Comparison of ENCODE assay signal across 8 cellular contexts in genomic region chr6:5261545-5262109, GRCh38. TPM values are rescaled to one million over a fixed set of nuclear protein-coding genes. Genes with fewer than 3 reads are reported as not detected.
DNase-seq lines count a peak whose midpoint lies in the region; ATAC-seq and TF ChIP-seq lines count a peak whose summit lies in the region.

No MANE protein-coding gene starts in this region.

- DNase-seq in neural crest cell (ENCODE audit: low read depth, low spot score) (no peak), cortex of kidney (lab: John Stamatoyannopoulos, UW) (no peak), dedifferentiated amniotic fluid mesenchymal stem cell (ENCODE audit: extremely low spot score) (no peak)
- DNase-seq in stimulated activated CD4-positive, alpha-beta T cell treated with anti-CD3 and anti-CD28 coated beads, Interleukin-2, amount 100 ng/mL, for 48 hours: no peak

- H3K27ac ChIP-seq in DOHH2 (ENCODE audit: low read depth, low read length) (peak overlapping the region; percentile 77), ectodermal cell (ENCODE audit: insufficient read depth, low read depth, low read length, poor library complexity, severe bottlenecking) (peak overlapping the region; percentile 94)

- H3K36me3 ChIP-seq in DOHH2 (ENCODE audit: control insufficient read depth, low read length) (peaks cover 17% of the 10 kb centered on the region), Loucy (ENCODE audit: insufficient read depth, low read length) (no peaks in the 10 kb centered on the region), ectodermal cell (ENCODE audit: control insufficient read depth, insufficient read depth, low read length) (peaks cover 10% of the 10 kb centered on the region)

- peak overlapping the region; percentile 97 for H2AFZ ChIP-seq in Loucy (ENCODE audit: low read length)

- H3K9me3 ChIP-seq in DOHH2 (ENCODE audit: control insufficient read depth, insufficient read depth, low read length) (no peaks in the 10 kb centered on the region), Loucy (ENCODE audit: insufficient read depth, low read depth, low read length) (no peaks in the 10 kb centered on the region), ectodermal cell (ENCODE audit: control insufficient read depth, low read length) (no peaks in the 10 kb centered on the region)

- H3K4me1 Mint-ChIP-seq in neural crest cell: peaks cover 27% of the 10 kb centered on the region

- no peak for ATAC-seq in HG03108 (IDR thresholded peaks at IDR 0.05; ENCODE audit: unreplicated experiment)

- TF ChIP-seq CTCF in DOHH2 (IDR thresholded peaks at IDR 0.05; ENCODE audit: low read depth, low read length, poor library complexity, severe bottlenecking): no peak
- TF ChIP-seq CTCF in Loucy (conservative IDR thresholded peaks at IDR 0.05; ENCODE audit: low read length): no peak
- no peak for TF ChIP-seq CTCF in neural crest cell (conservative IDR thresholded peaks at IDR 0.05)

- no peaks in the 10 kb centered on the region for H4K20me1 ChIP-seq in DOHH2 (ENCODE audit: control insufficient read depth, insufficient read depth, low read depth, low read length)
- peaks cover 2% of the 10 kb centered on the region for H4K20me1 ChIP-seq in Loucy (ENCODE audit: insufficient read depth, low read length, poor library complexity, severe bottlenecking)

- H3K27me3 Mint-ChIP-seq in neural crest cell (ENCODE audit: low read depth): no peaks in the 10 kb centered on the region

- H3K9me2 ChIP-seq in DOHH2 (replicated peaks; ENCODE audit: control insufficient read depth, low read length): no peaks in the 10 kb centered on the region
- no peaks in the 10 kb centered on the region; the same call in 1 of the 2 replicates for H3K9me2 ChIP-seq in Loucy (replicated peaks; ENCODE audit: low read depth, low read length)

- no peaks in the 10 kb centered on the region for H3K9me3 Mint-ChIP-seq in neural crest cell

- H3K4me3 ChIP-seq in DOHH2 (ENCODE audit: low read length): peak overlapping the region; percentile 93
- H3K4me3 ChIP-seq in Loucy (ENCODE audit: low read length, poor library complexity, severe bottlenecking): peak overlapping the region; percentile 86
- peak overlapping the region; percentile 92 for H3K4me3 ChIP-seq in ectodermal cell (ENCODE audit: insufficient read depth, low read depth, low read length)

- peaks cover 20% of the 10 kb centered on the region for H3K4me1 ChIP-seq in DOHH2 (ENCODE audit: control insufficient read depth, low read length)
- H3K4me1 ChIP-seq in Loucy (ENCODE audit: insufficient read depth, low read length, poor library complexity, severe bottlenecking): peaks cover 18% of the 10 kb centered on the region
- peaks cover 6% of the 10 kb centered on the region for H3K4me1 ChIP-seq in ectodermal cell (ENCODE audit: control insufficient read depth, insufficient read depth, low read length)

- H3K79me2 ChIP-seq in DOHH2 (ENCODE audit: control insufficient read depth, low read length) (peaks cover 86% of the 10 kb centered on the region), Loucy (ENCODE audit: insufficient read depth, low read length) (peaks cover 57% of the 10 kb centered on the region)

- H3K27me3 ChIP-seq in DOHH2 (ENCODE audit: control insufficient read depth, low read length): no peaks in the 10 kb centered on the region
- H3K27me3 ChIP-seq in Loucy (ENCODE audit: insufficient read depth, low read length, poor library complexity, severe bottlenecking): no peaks in the 10 kb centered on the region
- no peaks in the 10 kb centered on the region for H3K27me3 ChIP-seq in ectodermal cell (ENCODE audit: control insufficient read depth, insufficient read depth, low read length, poor library complexity, severe bottlenecking)

- H3K36me3 Mint-ChIP-seq in neural crest cell (ENCODE audit: low read depth): peaks cover 16% of the 10 kb centered on the region

- 0 out of 2 replicates have a peak, but pooled peaks cover 3% of the 10 kb centered on the region for H3F3A ChIP-seq in DOHH2 (ENCODE audit: control insufficient read depth, insufficient read depth)
- H3F3A ChIP-seq in Loucy (ENCODE audit: low read depth): no peaks in the 10 kb centered on the region

- H3K4me3 Mint-ChIP-seq in neural crest cell: peak overlapping the region; percentile 100

- H3K27ac Mint-ChIP-seq in neural crest cell (ENCODE audit: unreplicated experiment): peak overlapping the region; percentile 100

- peak overlapping the region; percentile 73 for H3K9ac ChIP-seq in Loucy (ENCODE audit: low read depth, low read length, poor library complexity, severe bottlenecking)

- WGBS in ectodermal cell, 2 experiments: 1% methylated on average over 19 of the region's 19 CpGs

- H3K4me2 ChIP-seq in DOHH2 (ENCODE audit: low read length) (peak overlapping the region; percentile 70), Loucy (ENCODE audit: low read depth, low read length, poor library complexity, severe bottlenecking) (peak overlapping the region; percentile 78)

RNA-seq across cellular contexts. Expression of gene FARS2, which starts 0.3 kb away (rescaled TPM):
- 16.0 TPM for polyA plus RNA-seq in ectodermal cell (2013, experiment 1 of 4)
- polyA plus RNA-seq in ectodermal cell (2013, experiment 2 of 4): 16.8 TPM
- polyA plus RNA-seq in ectodermal cell (2013, experiment 3 of 4): 9.6 TPM
- 11.8 TPM for polyA plus RNA-seq in ectodermal cell (2013, experiment 4 of 4)
- total RNA-seq in neural crest cell: 21.1 and 23.3 TPM in 2 replicates

RNA-seq across cellular contexts. Expression of gene LYRM4, which starts 0.9 kb away (rescaled TPM):
- polyA plus RNA-seq in ectodermal cell (2013, experiment 1 of 4): 48.6 TPM
- 47.7 TPM for polyA plus RNA-seq in ectodermal cell (2013, experiment 2 of 4)
- 48.9 TPM for polyA plus RNA-seq in ectodermal cell (2013, experiment 3 of 4)
- polyA plus RNA-seq in ectodermal cell (2013, experiment 4 of 4): 61.2 TPM
- 39.3 and 46.3 TPM in 2 replicates for total RNA-seq in neural crest cell
